In genomic region chr2:172431428-172431827, GRCh38 we compare ENCODE assay signal across 1 cellular context.
TF ChIP-seq lines count a peak whose summit lies in the region.

No MANE protein-coding gene starts in this region.

TF ChIP-seq in SK-N-SH treated with all-trans-retinoic acid at 6 μM for 48 hours, 23 proteins besides CTCF, POLR2A, EP300 and RAD21:
- TF ChIP-seq ZFP3 (CRISPR knock-in tag; IDR thresholded peaks at IDR 0.05) (no peak), ZNF565 (CRISPR knock-in tag; conservative IDR thresholded peaks at IDR 0.05; ENCODE audit: low read depth) (no peak), CREB5 (CRISPR knock-in tag; IDR thresholded peaks at IDR 0.05; ENCODE audit: low read depth) (no peak), TOX (CRISPR knock-in tag; IDR thresholded peaks at IDR 0.05; ENCODE audit: borderline replicate concordance) (no peak), TSHZ2 (CRISPR knock-in tag; IDR thresholded peaks at IDR 0.05) (no peak), CSRNP3 (CRISPR knock-in tag; IDR thresholded peaks at IDR 0.05) (no peak), ZC3H10 (CRISPR knock-in tag; IDR thresholded peaks at IDR 0.05) (no peak), BACH2 (CRISPR knock-in tag; IDR thresholded peaks at IDR 0.05; ENCODE audit: borderline replicate concordance) (no peak), ARNTL (CRISPR knock-in tag; IDR thresholded peaks at IDR 0.05; ENCODE audit: borderline replicate concordance, low read depth) (no peak), ESRRG (CRISPR knock-in tag; IDR thresholded peaks at IDR 0.05) (no peak), ZFP30 (CRISPR knock-in tag; IDR thresholded peaks at IDR 0.05) (no peak), ZNF70 (CRISPR knock-in tag; IDR thresholded peaks at IDR 0.05) (no peak), RARB (CRISPR knock-in tag; IDR thresholded peaks at IDR 0.05) (no peak), TCF4 (CRISPR knock-in tag; IDR thresholded peaks at IDR 0.05; ENCODE audit: borderline replicate concordance) (no peak), SNAI2 (CRISPR knock-in tag; IDR thresholded peaks at IDR 0.05) (no peak), OSR1 (CRISPR knock-in tag; IDR thresholded peaks at IDR 0.05) (no peak)
